In genomic region chr1:47867447-47868347, GRCh38 we compare ENCODE assay signal across 1 cellular context.
TF ChIP-seq lines count a peak whose summit lies in the region.

No MANE protein-coding gene starts in this region.

TF ChIP-seq in HepG2, 621 proteins besides CTCF, POLR2A, EP300 and RAD21 (continued from another document and continues in another):
- TF ChIP-seq RBFOX2 (IDR thresholded peaks at IDR 0.05; ENCODE audit: low read depth, low read length) (no peak), MEF2D (CRISPR knock-in tag; IDR thresholded peaks at IDR 0.05) (peak; percentile 94), FOXP4 (CRISPR knock-in tag; IDR thresholded peaks at IDR 0.05) (peak; percentile 57), CBX2 (IDR thresholded peaks at IDR 0.05; ENCODE audit: low read depth, low read length) (no peak), CBX2 (CRISPR knock-in tag; IDR thresholded peaks at IDR 0.05; ENCODE audit: low read depth) (no peak), ZSCAN25 (CRISPR knock-in tag; IDR thresholded peaks at IDR 0.05) (no peak), PHF21A (CRISPR knock-in tag; IDR thresholded peaks at IDR 0.05) (peak; percentile 54; the same call in 1 of the 2 replicates), DNMT1 (CRISPR knock-in tag; IDR thresholded peaks at IDR 0.05) (no peak), NFIC (IDR thresholded peaks at IDR 0.05; ENCODE audit: low read length) (peak; percentile 90), SMARCE1 (IDR thresholded peaks at IDR 0.05; ENCODE audit: borderline replicate concordance) (no peak), ZNF816 (CRISPR knock-in tag; IDR thresholded peaks at IDR 0.05; ENCODE audit: borderline replicate concordance) (no peak), RARA (CRISPR knock-in tag; IDR thresholded peaks at IDR 0.05) (peak; percentile 75), ZFX (CRISPR knock-in tag; IDR thresholded peaks at IDR 0.05; ENCODE audit: low read depth) (peak; percentile 26), SRSF9 (IDR thresholded peaks at IDR 0.05; ENCODE audit: borderline replicate concordance, insufficient read depth, low read depth, low read length, poor library complexity, severe bottlenecking) (no peak), PAWR (CRISPR knock-in tag; IDR thresholded peaks at IDR 0.05; ENCODE audit: borderline replicate concordance) (no peak), RFX1 (IDR thresholded peaks at IDR 0.05) (no peak), MLX (CRISPR knock-in tag; IDR thresholded peaks at IDR 0.05) (0 out of 2 replicates have a peak, but pooled peaks have one; percentile 58), ZNF646 (CRISPR knock-in tag; IDR thresholded peaks at IDR 0.05) (no peak), PRPF4 (IDR thresholded peaks at IDR 0.05; ENCODE audit: low read depth, low read length, poor library complexity, severe bottlenecking) (no peak), SRY (CRISPR knock-in tag; IDR thresholded peaks at IDR 0.05) (no peak), ZNF10 (CRISPR knock-in tag; IDR thresholded peaks at IDR 0.05; ENCODE audit: borderline replicate concordance, low read depth) (no peak), ZBTB1 (CRISPR knock-in tag; IDR thresholded peaks at IDR 0.05; ENCODE audit: borderline replicate concordance) (no peak), MTF1 (CRISPR knock-in tag; IDR thresholded peaks at IDR 0.05) (no peak), ZNF331 (CRISPR knock-in tag; IDR thresholded peaks at IDR 0.05) (no peak), ZKSCAN8 (CRISPR knock-in tag; IDR thresholded peaks at IDR 0.05; ENCODE audit: borderline replicate concordance) (no peak), BCLAF1 (IDR thresholded peaks at IDR 0.05) (no peak), ZNF383 (CRISPR knock-in tag; IDR thresholded peaks at IDR 0.05; ENCODE audit: borderline replicate concordance) (no peak)
- TF ChIP-seq, protein P1, sequence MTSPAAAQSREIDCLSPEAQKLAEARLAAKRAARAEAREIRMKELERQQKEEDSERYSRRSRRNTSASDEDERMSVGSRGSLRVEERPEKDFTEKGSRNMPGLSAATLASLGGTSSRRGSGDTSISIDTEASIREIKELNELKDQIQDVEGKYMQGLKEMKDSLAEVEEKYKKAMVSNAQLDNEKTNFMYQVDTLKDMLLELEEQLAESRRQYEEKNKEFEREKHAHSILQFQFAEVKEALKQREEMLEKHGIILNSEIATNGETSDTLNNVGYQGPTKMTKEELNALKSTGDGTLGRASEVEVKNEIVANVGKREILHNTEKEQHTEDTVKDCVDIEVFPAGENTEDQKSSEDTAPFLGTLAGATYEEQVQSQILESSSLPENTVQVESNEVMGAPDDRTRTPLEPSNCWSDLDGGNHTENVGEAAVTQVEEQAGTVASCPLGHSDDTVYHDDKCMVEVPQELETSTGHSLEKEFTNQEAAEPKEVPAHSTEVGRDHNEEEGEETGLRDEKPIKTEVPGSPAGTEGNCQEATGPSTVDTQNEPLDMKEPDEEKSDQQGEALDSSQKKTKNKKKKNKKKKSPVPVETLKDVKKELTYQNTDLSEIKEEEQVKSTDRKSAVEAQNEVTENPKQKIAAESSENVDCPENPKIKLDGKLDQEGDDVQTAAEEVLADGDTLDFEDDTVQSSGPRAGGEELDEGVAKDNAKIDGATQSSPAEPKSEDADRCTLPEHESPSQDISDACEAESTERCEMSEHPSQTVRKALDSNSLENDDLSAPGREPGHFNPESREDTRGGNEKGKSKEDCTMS (CRISPR knock-in tag; conservative IDR thresholded peaks at IDR 0.05), result no peak
- TF ChIP-seq, protein P2, sequence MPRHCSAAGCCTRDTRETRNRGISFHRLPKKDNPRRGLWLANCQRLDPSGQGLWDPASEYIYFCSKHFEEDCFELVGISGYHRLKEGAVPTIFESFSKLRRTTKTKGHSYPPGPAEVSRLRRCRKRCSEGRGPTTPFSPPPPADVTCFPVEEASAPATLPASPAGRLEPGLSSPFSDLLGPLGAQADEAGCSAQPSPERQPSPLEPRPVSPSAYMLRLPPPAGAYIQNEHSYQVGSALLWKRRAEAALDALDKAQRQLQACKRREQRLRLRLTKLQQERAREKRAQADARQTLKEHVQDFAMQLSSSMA (CRISPR knock-in tag; IDR thresholded peaks at IDR 0.05), result no peak
- TF ChIP-seq, protein P3, sequence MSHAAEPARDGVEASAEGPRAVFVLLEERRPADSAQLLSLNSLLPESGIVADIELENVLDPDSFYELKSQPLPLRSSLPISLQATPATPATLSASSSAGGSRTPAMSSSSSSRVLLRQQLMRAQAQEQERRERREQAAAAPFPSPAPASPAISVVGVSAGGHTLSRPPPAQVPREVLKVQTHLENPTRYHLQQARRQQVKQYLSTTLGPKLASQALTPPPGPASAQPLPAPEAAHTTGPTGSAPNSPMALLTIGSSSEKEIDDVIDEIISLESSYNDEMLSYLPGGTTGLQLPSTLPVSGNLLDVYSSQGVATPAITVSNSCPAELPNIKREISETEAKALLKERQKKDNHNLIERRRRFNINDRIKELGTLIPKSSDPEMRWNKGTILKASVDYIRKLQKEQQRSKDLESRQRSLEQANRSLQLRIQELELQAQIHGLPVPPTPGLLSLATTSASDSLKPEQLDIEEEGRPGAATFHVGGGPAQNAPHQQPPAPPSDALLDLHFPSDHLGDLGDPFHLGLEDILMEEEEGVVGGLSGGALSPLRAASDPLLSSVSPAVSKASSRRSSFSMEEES (CRISPR knock-in tag; IDR thresholded peaks at IDR 0.05), result peak; percentile 68
- TF ChIP-seq, protein P4, sequence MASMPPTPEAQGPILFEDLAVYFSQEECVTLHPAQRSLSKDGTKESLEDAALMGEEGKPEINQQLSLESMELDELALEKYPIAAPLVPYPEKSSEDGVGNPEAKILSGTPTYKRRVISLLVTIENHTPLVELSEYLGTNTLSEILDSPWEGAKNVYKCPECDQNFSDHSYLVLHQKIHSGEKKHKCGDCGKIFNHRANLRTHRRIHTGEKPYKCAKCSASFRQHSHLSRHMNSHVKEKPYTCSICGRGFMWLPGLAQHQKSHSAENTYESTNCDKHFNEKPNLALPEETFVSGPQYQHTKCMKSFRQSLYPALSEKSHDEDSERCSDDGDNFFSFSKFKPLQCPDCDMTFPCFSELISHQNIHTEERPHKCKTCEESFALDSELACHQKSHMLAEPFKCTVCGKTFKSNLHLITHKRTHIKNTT (CRISPR knock-in tag; IDR thresholded peaks at IDR 0.05), result no peak
- TF ChIP-seq, protein P5, sequence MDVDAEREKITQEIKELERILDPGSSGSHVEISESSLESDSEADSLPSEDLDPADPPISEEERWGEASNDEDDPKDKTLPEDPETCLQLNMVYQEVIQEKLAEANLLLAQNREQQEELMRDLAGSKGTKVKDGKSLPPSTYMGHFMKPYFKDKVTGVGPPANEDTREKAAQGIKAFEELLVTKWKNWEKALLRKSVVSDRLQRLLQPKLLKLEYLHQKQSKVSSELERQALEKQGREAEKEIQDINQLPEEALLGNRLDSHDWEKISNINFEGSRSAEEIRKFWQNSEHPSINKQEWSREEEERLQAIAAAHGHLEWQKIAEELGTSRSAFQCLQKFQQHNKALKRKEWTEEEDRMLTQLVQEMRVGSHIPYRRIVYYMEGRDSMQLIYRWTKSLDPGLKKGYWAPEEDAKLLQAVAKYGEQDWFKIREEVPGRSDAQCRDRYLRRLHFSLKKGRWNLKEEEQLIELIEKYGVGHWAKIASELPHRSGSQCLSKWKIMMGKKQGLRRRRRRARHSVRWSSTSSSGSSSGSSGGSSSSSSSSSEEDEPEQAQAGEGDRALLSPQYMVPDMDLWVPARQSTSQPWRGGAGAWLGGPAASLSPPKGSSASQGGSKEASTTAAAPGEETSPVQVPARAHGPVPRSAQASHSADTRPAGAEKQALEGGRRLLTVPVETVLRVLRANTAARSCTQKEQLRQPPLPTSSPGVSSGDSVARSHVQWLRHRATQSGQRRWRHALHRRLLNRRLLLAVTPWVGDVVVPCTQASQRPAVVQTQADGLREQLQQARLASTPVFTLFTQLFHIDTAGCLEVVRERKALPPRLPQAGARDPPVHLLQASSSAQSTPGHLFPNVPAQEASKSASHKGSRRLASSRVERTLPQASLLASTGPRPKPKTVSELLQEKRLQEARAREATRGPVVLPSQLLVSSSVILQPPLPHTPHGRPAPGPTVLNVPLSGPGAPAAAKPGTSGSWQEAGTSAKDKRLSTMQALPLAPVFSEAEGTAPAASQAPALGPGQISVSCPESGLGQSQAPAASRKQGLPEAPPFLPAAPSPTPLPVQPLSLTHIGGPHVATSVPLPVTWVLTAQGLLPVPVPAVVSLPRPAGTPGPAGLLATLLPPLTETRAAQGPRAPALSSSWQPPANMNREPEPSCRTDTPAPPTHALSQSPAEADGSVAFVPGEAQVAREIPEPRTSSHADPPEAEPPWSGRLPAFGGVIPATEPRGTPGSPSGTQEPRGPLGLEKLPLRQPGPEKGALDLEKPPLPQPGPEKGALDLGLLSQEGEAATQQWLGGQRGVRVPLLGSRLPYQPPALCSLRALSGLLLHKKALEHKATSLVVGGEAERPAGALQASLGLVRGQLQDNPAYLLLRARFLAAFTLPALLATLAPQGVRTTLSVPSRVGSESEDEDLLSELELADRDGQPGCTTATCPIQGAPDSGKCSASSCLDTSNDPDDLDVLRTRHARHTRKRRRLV (CRISPR knock-in tag; IDR thresholded peaks at IDR 0.05), result 0 out of 2 replicates have a peak, but pooled peaks have one; percentile 38
